In genomic region chr16:79845006-79845733, GRCh38 we compare ENCODE assay signal across 10 cellular contexts.
DNase-seq lines count a peak whose midpoint lies in the region; ATAC-seq and TF ChIP-seq lines count a peak whose summit lies in the region.
"Had no signal": no experiment of that assay in that cellular context is flagged by ENCODE, and none has a peak within 500 bp of the region (broad histone marks: within the 10 kb centered on the region; RNA-seq: fewer than 3 reads in every experiment).

No MANE protein-coding gene starts in this region.

- TF ChIP-seq EP300 in SK-N-SH (IDR thresholded peaks at IDR 0.05; ENCODE audit: borderline replicate concordance in 1 of 2, low read depth in 1 of 2, low read length in 1 of 2), result no peak

- H3K4me3 Mint-ChIP-seq in stimulated activated naive B cell treated with anti-CD40 and anti-IgM and Interleukin-4, amounts not matched to agents 10 μg/mL and 1 μg/mL and 100 μg/mL, for 72 hours, result peak overlapping the region in 1 of 2 donors; percentile 45
- no peak overlapping the region for H3K4me3 Mint-ChIP-seq in chondrocyte (ENCODE audit: unreplicated experiment)

- no peak for TF ChIP-seq POLR2A in vagina (IDR thresholded peaks at IDR 0.05)

- no peaks in the 10 kb centered on the region for H3K9me2 ChIP-seq in SK-N-SH

- 50% methylated on average over 12 of the region's 12 CpGs for WGBS in SK-N-SH (ENCODE audit: low lambda C conversion rate)

- CTCF ChIA-PET in SK-N-SH (lab: Yijun Ruan, JAX), result interaction anchor here (1.0 kb wide), 1 partner anchor 9 kb away, joined by 3 read pairs; no protein-coding TSS in a partner anchor

- no peak for TF ChIP-seq CTCF in chondrocyte (IDR thresholded peaks at IDR 0.05)
- no peak for TF ChIP-seq CTCF in vagina (IDR thresholded peaks at IDR 0.05)
- no peak for TF ChIP-seq CTCF in SK-N-SH (IDR thresholded peaks at IDR 0.05)

- no peaks in the 10 kb centered on the region for H3K79me2 ChIP-seq in SK-N-SH (ENCODE audit: insufficient read depth)
- H3K79me2 ChIP-seq: hepatocyte had no signal

- H3K27ac ChIP-seq in vagina (no peak overlapping the region), SK-N-SH (ENCODE audit: low read depth in 2 of 2, low read length in 1 of 2) (no peak overlapping the region)
- H3K27ac ChIP-seq: hepatocyte had no signal

- no peaks in the 10 kb centered on the region for H3K36me3 ChIP-seq in vagina
- H3K36me3 ChIP-seq in SK-N-SH (replicated peaks in 1 of 2; ENCODE audit: control insufficient read depth in 1 of 2, insufficient read depth in 2 of 2, low read length in 1 of 2), result no peaks in the 10 kb centered on the region

- H3K4me1 ChIP-seq in vagina, result peaks cover 38% of the 10 kb centered on the region
- H3K4me1 ChIP-seq in SK-N-SH (ENCODE audit: control insufficient read depth in 1 of 2, insufficient read depth in 2 of 2, low read depth in 1 of 2, low read length in 1 of 2), result peaks cover 0 to 8% of the 10 kb centered on the region in 2 experiments; a peak in 1 of 4 replicates

- no peaks in the 10 kb centered on the region for H4K20me1 ChIP-seq in SK-N-SH (ENCODE audit: insufficient read depth)

- H2AFZ ChIP-seq in SK-N-SH (ENCODE audit: low read depth), result no peak overlapping the region
- H2AFZ ChIP-seq: hepatocyte had no signal

- peak in 1 of 2 donors; percentile 24 for DNase-seq in activated naive CD4-positive, alpha-beta T cell treated with anti-CD3 and anti-CD28 coated beads, Interleukin-2, amount 50 U/mL, for 72 hours (ENCODE audit: low spot score in 2 of 2)
- DNase-seq in activated naive CD4-positive, alpha-beta T cell treated with anti-CD3 and anti-CD28 coated beads, Interleukin-2, amount 50 U/mL, for 16 hours, result no peak
- DNase-seq in stimulated activated naive B cell treated with anti-CD40 and anti-IgM and Interleukin-4, amounts not matched to agents 10 μg/mL and 1 μg/mL and 100 μg/mL, for 72 hours, result peak; percentile 7
- DNase-seq in chondrocyte (ENCODE audit: low spot score) (no peak), vagina (ENCODE audit: extremely low spot score in 2 of 2) (no peak), SK-N-SH (no peak)
- DNase-seq: NCI-H2171 had no signal

- H3F3A ChIP-seq in SK-N-SH (replicated peaks; ENCODE audit: insufficient read depth), result no peaks in the 10 kb centered on the region

- POLR2A ChIA-PET in SK-N-SH (lab: Yijun Ruan, JAX), result no interaction called here

- H3K4me3 ChIP-seq in vagina, result no peak overlapping the region
- H3K4me3 ChIP-seq in SK-N-SH (ENCODE audit: low read depth in 2 of 2, low read length in 1 of 2), result no peak overlapping the region
- H3K4me3 ChIP-seq: hepatocyte had no signal

- no peak for TF ChIP-seq RAD21 in SK-N-SH (IDR thresholded peaks at IDR 0.05; ENCODE audit: low read length)

- H3K27ac Mint-ChIP-seq in activated naive CD4-positive, alpha-beta T cell treated with anti-CD3 and anti-CD28 coated beads, Interleukin-2, amount 50 U/mL, for 72 hours, result peak overlapping the region in 1 of 2 donors; percentile 81
- peak overlapping the region; percentile 72 for H3K27ac Mint-ChIP-seq in stimulated activated naive B cell treated with anti-CD40 and anti-IgM and Interleukin-4, amounts not matched to agents 10 μg/mL and 1 μg/mL and 100 μg/mL, for 72 hours
- no peak overlapping the region for H3K27ac Mint-ChIP-seq in chondrocyte (ENCODE audit: unreplicated experiment)

- H3K4me2 ChIP-seq in SK-N-SH, result no peak overlapping the region
- H3K4me2 ChIP-seq: hepatocyte had no signal

- intact Hi-C loops in vagina (cut with DNase I), result no loop called here

- no peaks in the 10 kb centered on the region for H3K9me3 ChIP-seq in vagina
- H3K9me3 ChIP-seq in SK-N-SH, result no peaks in the 10 kb centered on the region

- H3K27me3 ChIP-seq in vagina (no peaks in the 10 kb centered on the region), SK-N-SH (ENCODE audit: insufficient read depth) (no peaks in the 10 kb centered on the region)
- H3K27me3 ChIP-seq: hepatocyte had no signal

- ATAC-seq in activated naive CD4-positive, alpha-beta T cell treated with anti-CD3 and anti-CD28 coated beads, Interleukin-2, amount 50 U/mL, for 72 hours, result peak; percentile 33 to 73
- peak; percentile 84 for ATAC-seq in GM21786 (IDR thresholded peaks at IDR 0.05; ENCODE audit: unreplicated experiment)
- ATAC-seq in HG03354 (IDR thresholded peaks at IDR 0.05; ENCODE audit: poor library complexity, severe bottlenecking, unreplicated experiment), result peak; percentile 89
- peak; percentile 93 for ATAC-seq in stimulated activated naive B cell treated with anti-CD40 and anti-IgM and Interleukin-4, amounts not matched to agents 10 μg/mL and 1 μg/mL and 100 μg/mL, for 72 hours (replicated peaks)

- peaks cover 5 to 7% of the 10 kb centered on the region in 2 donors for H3K9me3 Mint-ChIP-seq in activated naive CD4-positive, alpha-beta T cell treated with anti-CD3 and anti-CD28 coated beads, Interleukin-2, amount 50 U/mL, for 72 hours
- no peaks in the 10 kb centered on the region for H3K9me3 Mint-ChIP-seq in stimulated activated naive B cell treated with anti-CD40 and anti-IgM and Interleukin-4, amounts not matched to agents 10 μg/mL and 1 μg/mL and 100 μg/mL, for 72 hours
- peaks cover 4% of the 10 kb centered on the region for H3K9me3 Mint-ChIP-seq in chondrocyte (ENCODE audit: low read depth)

- peaks cover 14 to 18% of the 10 kb centered on the region in 2 donors for H3K4me1 Mint-ChIP-seq in stimulated activated naive B cell treated with anti-CD40 and anti-IgM and Interleukin-4, amounts not matched to agents 10 μg/mL and 1 μg/mL and 100 μg/mL, for 72 hours
- no peaks in the 10 kb centered on the region for H3K4me1 Mint-ChIP-seq in chondrocyte (ENCODE audit: low read depth)

- peaks cover 5 to 8% of the 10 kb centered on the region in 2 donors for H3K27me3 Mint-ChIP-seq in stimulated activated naive B cell treated with anti-CD40 and anti-IgM and Interleukin-4, amounts not matched to agents 10 μg/mL and 1 μg/mL and 100 μg/mL, for 72 hours
- peaks cover 7% of the 10 kb centered on the region for H3K27me3 Mint-ChIP-seq in chondrocyte (ENCODE audit: low read depth)

- peaks cover 0 to 12% of the 10 kb centered on the region in 2 donors for H3K36me3 Mint-ChIP-seq in activated naive CD4-positive, alpha-beta T cell treated with anti-CD3 and anti-CD28 coated beads, Interleukin-2, amount 50 U/mL, for 72 hours
- H3K36me3 Mint-ChIP-seq in stimulated activated naive B cell treated with anti-CD40 and anti-IgM and Interleukin-4, amounts not matched to agents 10 μg/mL and 1 μg/mL and 100 μg/mL, for 72 hours, result no peaks in the 10 kb centered on the region
- H3K36me3 Mint-ChIP-seq in chondrocyte (ENCODE audit: low read depth), result no peaks in the 10 kb centered on the region

- H3K9ac ChIP-seq in SK-N-SH, result no peak overlapping the region

TF ChIP-seq in SK-N-SH, 30 proteins besides CTCF, POLR2A, EP300 and RAD21 (continues in another document):
- TF ChIP-seq TAF1 (IDR thresholded peaks at IDR 0.05; ENCODE audit: borderline replicate concordance, low read depth, low read length) (no peak), REST (IDR thresholded peaks at IDR 0.05; ENCODE audit: low read depth, low read length) (no peak), ZBTB33 (IDR thresholded peaks at IDR 0.05; ENCODE audit: borderline replicate concordance, low read depth) (no peak)
- TF ChIP-seq, protein P1, sequence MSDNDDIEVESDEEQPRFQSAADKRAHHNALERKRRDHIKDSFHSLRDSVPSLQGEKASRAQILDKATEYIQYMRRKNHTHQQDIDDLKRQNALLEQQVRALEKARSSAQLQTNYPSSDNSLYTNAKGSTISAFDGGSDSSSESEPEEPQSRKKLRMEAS (IDR thresholded peaks at IDR 0.05; ENCODE audit: low read depth), result no peak
- TF ChIP-seq, protein P2, sequence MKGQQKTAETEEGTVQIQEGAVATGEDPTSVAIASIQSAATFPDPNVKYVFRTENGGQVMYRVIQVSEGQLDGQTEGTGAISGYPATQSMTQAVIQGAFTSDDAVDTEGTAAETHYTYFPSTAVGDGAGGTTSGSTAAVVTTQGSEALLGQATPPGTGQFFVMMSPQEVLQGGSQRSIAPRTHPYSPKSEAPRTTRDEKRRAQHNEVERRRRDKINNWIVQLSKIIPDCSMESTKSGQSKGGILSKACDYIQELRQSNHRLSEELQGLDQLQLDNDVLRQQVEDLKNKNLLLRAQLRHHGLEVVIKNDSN (IDR thresholded peaks at IDR 0.05; ENCODE audit: borderline replicate concordance, low read depth), result no peak
